19 cellular contexts compared by ENCODE assay signal in genomic region chr1:53482441-53483153, GRCh38. TPM values are rescaled to one million over a fixed set of nuclear protein-coding genes. Genes with fewer than 3 reads are reported as not detected.
"Had no signal": no experiment of that assay in that cellular context is flagged by ENCODE, and none has a peak within 500 bp of the region (broad histone marks: within the 10 kb centered on the region; RNA-seq: fewer than 3 reads in every experiment).

No MANE protein-coding gene starts in this region.

- H3K4me3 ChIP-seq: adrenal gland, esophagus squamous epithelium had no signal

- H3K4me1 ChIP-seq: adrenal gland had no signal

- H3K9me3 ChIP-seq: adrenal gland, esophagus squamous epithelium had no signal

- H3K36me3 ChIP-seq: adrenal gland, esophagus squamous epithelium had no signal

- H3K27ac ChIP-seq: adrenal gland, esophagus squamous epithelium had no signal

- DNase-seq: activated CD4-positive, alpha-beta T cell treated with anti-CD3 and anti-CD28 coated beads for 48 hours; activated CD8-positive, alpha-beta T cell treated with anti-CD3 and anti-CD28 coated beads for 36 hours; activated effector memory CD4-positive, alpha-beta T cell treated with anti-CD3 and anti-CD28 coated beads, Interleukin-2, amount 50 U/mL, for 16 hours; activated T-cell treated with anti-CD3 and anti-CD28 coated beads, Interleukin-2, amount 50 U/mL, for 4 hours; adrenal gland; esophagus squamous epithelium; glutamatergic neuron; hypothalamus; kidney glomerular epithelial cell; mesendoderm; T-helper 17 cell had no signal

- FAIRE-seq: colon, TTC549 had no signal

RNA-seq across cellular contexts. Expression of gene DMRTB1, which starts 23.4 kb away (rescaled TPM):
- total RNA-seq: activated CD8-positive, alpha-beta T cell treated with anti-CD3 and anti-CD28 coated beads for 36 hours; activated T-cell treated with anti-CD3 and anti-CD28 coated beads, Interleukin-2, amount 50 U/mL, for 4 hours; adrenal gland; cardiac septum; esophagus squamous epithelium; fibroblast of villous mesenchyme; liver; omental fat pad; sciatic nerve; T-helper 17 cell; temporal lobe had no signal
